In the genomic region with DNA sequence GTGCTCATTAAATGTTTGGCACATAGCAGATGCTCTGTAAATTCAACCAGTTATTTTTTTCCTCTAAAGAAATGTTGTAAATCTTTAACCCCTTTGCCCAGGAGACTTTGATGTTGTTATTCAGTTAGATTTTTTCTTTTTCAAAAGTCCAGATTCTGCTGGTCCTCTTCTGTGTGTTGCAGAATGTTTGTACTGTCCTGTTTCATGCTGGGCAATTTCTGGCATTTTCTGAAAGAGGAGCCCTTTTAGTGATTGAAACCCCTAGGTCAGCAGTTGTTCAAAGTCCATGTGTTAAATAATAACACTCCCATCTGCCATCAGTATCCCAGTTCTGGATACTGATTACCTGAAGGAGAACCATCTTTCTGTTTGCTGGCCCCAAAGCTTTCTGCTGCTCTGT, we compare ENCODE assay signal across 1 cellular context.
TF ChIP-seq lines count a peak whose summit lies in the region.

No MANE protein-coding gene starts in this region.

TF ChIP-seq in A549, 52 proteins besides CTCF, POLR2A, EP300 and RAD21 (continued from another document):
- TF ChIP-seq, protein P1, sequence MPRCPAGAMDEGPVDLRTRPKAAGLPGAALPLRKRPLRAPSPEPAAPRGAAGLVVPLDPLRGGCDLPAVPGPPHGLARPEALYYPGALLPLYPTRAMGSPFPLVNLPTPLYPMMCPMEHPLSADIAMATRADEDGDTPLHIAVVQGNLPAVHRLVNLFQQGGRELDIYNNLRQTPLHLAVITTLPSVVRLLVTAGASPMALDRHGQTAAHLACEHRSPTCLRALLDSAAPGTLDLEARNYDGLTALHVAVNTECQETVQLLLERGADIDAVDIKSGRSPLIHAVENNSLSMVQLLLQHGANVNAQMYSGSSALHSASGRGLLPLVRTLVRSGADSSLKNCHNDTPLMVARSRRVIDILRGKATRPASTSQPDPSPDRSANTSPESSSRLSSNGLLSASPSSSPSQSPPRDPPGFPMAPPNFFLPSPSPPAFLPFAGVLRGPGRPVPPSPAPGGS (IDR thresholded peaks at IDR 0.05), result no peak
- no peak for TF ChIP-seq ZC3H11A (IDR thresholded peaks at IDR 0.05)
